8 cellular contexts compared by ENCODE assay signal in genomic region chr15:75367913-75368688, GRCh38. TPM values are rescaled to one million over a fixed set of nuclear protein-coding genes. Genes with fewer than 3 reads are reported as not detected.
DNase-seq lines count a peak whose midpoint lies in the region; ATAC-seq and TF ChIP-seq lines count a peak whose summit lies in the region.

Gene MAN2C1 (minus strand): TSS chr15:75368607. CDS start chr15:75368583, 24 bp downstream.

- H2AFZ ChIP-seq in PC-9 = peak within 1 kb of the TSS; percentile 65

- H3K4me1 ChIP-seq in PC-9 (replicated peaks; ENCODE audit: insufficient read depth) (peaks cover 25% of the 10 kb centered on the region), mucosa of rectum (ENCODE audit: control insufficient read depth in 2 of 2, insufficient read depth in 2 of 2, low read length in 2 of 2) (peaks cover 18% of the 10 kb centered on the region in 2 donors)

- CTCF ChIA-PET in PC-9 (lab: Charles Lee) = interaction anchor here (0.6 to 1.2 kb wide), 15 partner anchors 22 to 536 kb away, joined by 3 to 6 read pairs (median 4); partner anchors contain the start of genes IMP3 and SIN3A

- H3K27me3 ChIP-seq in PC-9 (ENCODE audit: insufficient read depth, low read depth) = no peaks in the 10 kb centered on the region
- H3K27me3 ChIP-seq in mucosa of rectum (ENCODE audit: control insufficient read depth in 2 of 2, insufficient read depth in 2 of 2, low read length in 2 of 2) = no peaks in the 10 kb centered on the region

- POLR2A ChIA-PET in PC-9 (lab: Charles Lee; ENCODE audit: unreplicated experiment) = interaction anchor here (0.5 to 3.1 kb wide), 10 partner anchors 21 to 485 kb away, joined by 3 to 39 read pairs (median 4); partner anchors contain the start of genes SIN3A, SNUPN and SNX33

- peaks cover 16% of the 10 kb centered on the region for H3K79me2 ChIP-seq in PC-9 (ENCODE audit: low read depth)

- no peaks in the 10 kb centered on the region for H3K9me2 ChIP-seq in PC-9 (ENCODE audit: insufficient read depth)

- H3K27ac ChIP-seq in PC-9 = peak within 1 kb of the TSS; percentile 79
- H3K27ac ChIP-seq in mucosa of rectum (ENCODE audit: low read depth in 2 of 2, low read length in 2 of 2) = peak within 1 kb of the TSS; percentile 99 to 100

- H3F3A ChIP-seq in PC-9 (ENCODE audit: insufficient read depth, low read depth) = peaks cover 33% of the 10 kb centered on the region

- H3K4me3 ChIP-seq in PC-9 (peak within 1 kb of the TSS; percentile 63), epithelial cell of proximal tubule (ENCODE audit: low read depth, low read length) (peak within 1 kb of the TSS; percentile 67), mucosa of rectum (ENCODE audit: low read length in 2 of 2) (peak within 1 kb of the TSS; percentile 90 to 91)

- H3K36me3 ChIP-seq in PC-9 (ENCODE audit: low read depth) (peaks cover 4% of the 10 kb centered on the region; the same call in 1 of the 2 replicates), mucosa of rectum (ENCODE audit: control insufficient read depth in 2 of 2, insufficient read depth in 2 of 2, low read length in 2 of 2) (peaks cover 33 to 53% of the 10 kb centered on the region in 2 donors)

- H3K9ac ChIP-seq in mucosa of rectum (ENCODE audit: low read depth in 1 of 2, low read length in 2 of 2) = peak within 1 kb of the TSS; percentile 90 to 96

- TF ChIP-seq CTCF in PC-9 (conservative IDR thresholded peaks at IDR 0.05) (no peak; the same call in 1 of the 2 replicates), epithelial cell of proximal tubule (conservative IDR thresholded peaks at IDR 0.05; ENCODE audit: low read depth, low read length) (peak; percentile 75)

- peaks cover 9% of the 10 kb centered on the region; the same call in 1 of the 2 replicates for H4K20me1 ChIP-seq in PC-9 (ENCODE audit: insufficient read depth)

- H3K9me3 ChIP-seq in PC-9 (ENCODE audit: insufficient read depth, low read depth) (no peaks in the 10 kb centered on the region), mucosa of rectum (ENCODE audit: control insufficient read depth in 2 of 2, low read length in 2 of 2) (no peaks in the 10 kb centered on the region)

- in situ Hi-C loops in KBM-7 (cut with MboI; ENCODE audit: low pct_unique_long_range_greater_than_20kb, low sequenced_read_pairs) = no loop called here

- DNase-seq in DMS79 (lab: John Stamatoyannopoulos, UW) = peak; percentile 67
- peak; percentile 99 for DNase-seq in KBM-7
- peak; percentile 93 to 97 for DNase-seq in PC-9
- DNase-seq in activated T-cell treated with anti-CD3 and anti-CD28 coated beads, Interleukin-2, amount 50 U/mL, for 1 hour = peak; percentile 92
- DNase-seq in epithelial cell of proximal tubule (ENCODE audit: low read depth) = peak; percentile 69
- DNase-seq in stimulated activated CD8-positive, alpha-beta memory T cell treated with anti-CD3 and anti-CD28 coated beads, Interleukin-4, amount 100 ng/mL, for 48 hours = peak; percentile 97

- intact Hi-C loops in PC-9 (cut with micrococcal nuclease; ENCODE audit: unreplicated experiment) = loop anchor here (2.0 to 5.0 kb wide), 3 partner anchors 84 to 315 kb away; partner anchors contain the start of genes IMP3 and SIN3A

- peak within 1 kb of the TSS; percentile 90 for H3K4me2 ChIP-seq in PC-9

- BruUV-seq in PC-9 (replicated peaks; lab: Mats Ljungman, UMichigan) = no TSS peak

- ATAC-seq in GM21717 (IDR thresholded peaks at IDR 0.05; ENCODE audit: unreplicated experiment) = peak; percentile 82

RNA-seq across cellular contexts. Expression of gene MAN2C1, which starts in this region (rescaled TPM):
- 94.3 and 143 TPM in 2 replicates for total RNA-seq in PC-9 (2021)
- 47.5 and 104 TPM in 2 replicates for total RNA-seq in epithelial cell of proximal tubule

Comparison
In these comparisons a context has a peak if more than half of its experiments do, and no peak if none do; other contexts are left out.
1. Peak in every context shown above with its lines: DNase-seq, ATAC-seq, H3K4me3 ChIP-seq and H3K27ac ChIP-seq.